1 cellular context compared by ENCODE assay signal in genomic region chr9:37952731-37953130, GRCh38.
TF ChIP-seq lines count a peak whose summit lies in the region.

No MANE protein-coding gene starts in this region.

TF ChIP-seq in GM12878, 131 proteins besides CTCF, POLR2A, EP300 and RAD21 (continued from another document):
- TF ChIP-seq ZBED1 (IDR thresholded peaks at IDR 0.05; ENCODE audit: borderline replicate concordance) = no peak
- TF ChIP-seq YY1 (IDR thresholded peaks at IDR 0.05; ENCODE audit: low read depth, low read length) = no peak
- TF ChIP-seq SUZ12 (IDR thresholded peaks at IDR 0.05; ENCODE audit: unreplicated experiment) = no peak
- TF ChIP-seq SMAD5 (IDR thresholded peaks at IDR 0.05; ENCODE audit: low read depth) = no peak
- TF ChIP-seq EZH2 (IDR thresholded peaks at IDR 0.05; ENCODE audit: borderline replicate concordance, control insufficient read depth, low read depth, low read length) = no peak
- no peak for TF ChIP-seq CHD2 (IDR thresholded peaks at IDR 0.05; ENCODE audit: borderline replicate concordance, low read depth, low read length)
- no peak for TF ChIP-seq PRDM15 (CRISPR knock-in tag; IDR thresholded peaks at IDR 0.05)
